Comparison of ENCODE assay signal across 8 cellular contexts in genomic region chr1:218164930-218165686, GRCh38.
DNase-seq lines count a peak whose midpoint lies in the region; ATAC-seq, FAIRE-seq and TF ChIP-seq lines count a peak whose summit lies in the region.

No MANE protein-coding gene starts in this region.

- H3K4me3 ChIP-seq in GM06990 (replicated peaks; ENCODE audit: low read depth, low read length) (peak overlapping the region; percentile 20; the same call in 1 of the 2 replicates), mammary epithelial cell (replicated peaks in 1 of 3; ENCODE audit: insufficient read depth in 1 of 3, low read depth in 2 of 3, low read length in 3 of 3) (peak overlapping the region; percentile 14 to 41 (median 34)), suprapubic skin (peak overlapping the region; percentile 62)

- H3K79me2 ChIP-seq in mammary epithelial cell (ENCODE audit: insufficient read depth, low read length), result no peaks in the 10 kb centered on the region

- H3K36me3 ChIP-seq in GM06990 (ENCODE audit: control insufficient read depth, insufficient read depth, low read length), result no peaks in the 10 kb centered on the region
- H3K36me3 ChIP-seq in mammary epithelial cell (ENCODE audit: insufficient read depth, low read length), result no peaks in the 10 kb centered on the region
- H3K36me3 ChIP-seq in suprapubic skin, result no peaks in the 10 kb centered on the region

- in situ Hi-C loops in mammary epithelial cell (cut with MboI; ENCODE audit: low sequenced_read_pairs in 2 of 2), result no loop called here

- 0% methylated on average over 2 of the region's 79 CpGs for WGBS in mammary epithelial cell (ENCODE audit: low coverage, missing lambda C conversion rate)
- under 1% methylated on average over 48 of the region's 79 CpGs for WGBS in suprapubic skin

- CTCF ChIA-PET in mammary epithelial cell (lab: Charles Lee; ENCODE audit: low non-redundant PET), result no interaction called here

- TF ChIP-seq EP300 in suprapubic skin (IDR thresholded peaks at IDR 0.05), result no peak

- BruUV-seq in mammary epithelial cell (replicated peaks; lab: Mats Ljungman, UMichigan), result no TSS peak

- no peaks in the 10 kb centered on the region for H3K9me3 ChIP-seq in mammary epithelial cell (replicated peaks; ENCODE audit: insufficient read depth, low read length)
- H3K9me3 ChIP-seq in suprapubic skin, result no peaks in the 10 kb centered on the region

- H2AFZ ChIP-seq in mammary epithelial cell (ENCODE audit: low read depth, low read length), result peak overlapping the region; percentile 76

- no peak overlapping the region for H3K9ac ChIP-seq in mammary epithelial cell (ENCODE audit: insufficient read depth, low read length)

- H3K27ac ChIP-seq in mammary epithelial cell (ENCODE audit: insufficient read depth, low read depth, low read length) (no peak overlapping the region), suprapubic skin (peak overlapping the region; percentile 23)

- H3K4me2 ChIP-seq in mammary epithelial cell (ENCODE audit: insufficient read depth, low read depth, low read length), result peak overlapping the region; percentile 82

- no peak for ATAC-seq in GM18858 (IDR thresholded peaks at IDR 0.05; ENCODE audit: unreplicated experiment)

- no peak for TF ChIP-seq POLR2A in H54 (IDR thresholded peaks at IDR 0.05; ENCODE audit: low read depth, low read length)
- no peak for TF ChIP-seq POLR2A in suprapubic skin (IDR thresholded peaks at IDR 0.05)

- dilution Hi-C loops in mammary epithelial cell (cut with HindIII; ENCODE audit: low sequenced_read_pairs), result no loop called here

- peaks cover 16% of the 10 kb centered on the region for H3K4me1 ChIP-seq in mammary epithelial cell (ENCODE audit: insufficient read depth, low read length)
- H3K4me1 ChIP-seq in suprapubic skin, result peaks cover 22% of the 10 kb centered on the region

- H3K27me3 ChIP-seq in GM06990 (replicated peaks; ENCODE audit: control insufficient read depth, insufficient read depth, low read length) (peaks cover 2% of the 10 kb centered on the region), mammary epithelial cell (ENCODE audit: insufficient read depth, low read length) (peaks cover 45% of the 10 kb centered on the region), suprapubic skin (peaks cover 95% of the 10 kb centered on the region)

- no peak for FAIRE-seq in H54 (lab: Jason Lieb, UNC)

- H4K20me1 ChIP-seq in mammary epithelial cell (ENCODE audit: insufficient read depth, low read length), result no peaks in the 10 kb centered on the region

- no peak for TF ChIP-seq CTCF in GM06990 (IDR thresholded peaks at IDR 0.05; ENCODE audit: insufficient read depth, low read length, poor library complexity, severe bottlenecking)
- TF ChIP-seq CTCF in mammary epithelial cell (conservative IDR thresholded peaks at IDR 0.05 in 1 of 2, IDR thresholded peaks at IDR 0.05 in 1 of 2; ENCODE audit: extremely low read depth in 1 of 2, insufficient read depth in 1 of 2, low read depth in 1 of 2, low read length in 2 of 2), result no peak
- TF ChIP-seq CTCF in suprapubic skin (IDR thresholded peaks at IDR 0.05), result no peak

- DNase-seq in GM06990 (ENCODE audit: extremely low read depth, insufficient read length) (peak; percentile 19), H54 (ENCODE audit: insufficient read length, low spot score) (peak; percentile 20), NCI-H2171 treated with DMSO at 0.1 percent for 48 hours (lab: John Stamatoyannopoulos, UW) (peak; percentile 80), mammary epithelial cell (no peak), left kidney (ENCODE audit: low read depth, low spot score) (peak; percentile 66), suprapubic skin (ENCODE audit: low spot score in 2 of 2) (peak in 1 of 2 donors; percentile 77), middle frontal gyrus (ENCODE audit: extremely low spot score, low spot score) (no peak)

- intact Hi-C loops in mammary epithelial cell (cut with micrococcal nuclease), result loop anchor here (5.0 kb wide), 1 partner anchor 1928 kb away; no protein-coding TSS in a partner anchor

Comparison
In these comparisons a context has a peak if more than half of its experiments do, and no peak if none do; other contexts are left out.
1. DNase-seq: peak in GM06990 (single experiment), H54 (single experiment), NCI-H2171 treated with DMSO at 0.1 percent for 48 hours (single experiment) and left kidney (single experiment); none in mammary epithelial cell (single experiment) and middle frontal gyrus (single experiment).
2. Peak in every context shown above with its lines, with median percentiles within 50 percentile points of each other: H3K4me3 ChIP-seq.